Comparison of ENCODE assay signal across 25 cellular contexts in genomic region chr13:111662451-111662850, GRCh38.
DNase-seq lines count a peak whose midpoint lies in the region; ATAC-seq, FAIRE-seq and TF ChIP-seq lines count a peak whose summit lies in the region.
"Had no signal": no experiment of that assay in that cellular context is flagged by ENCODE, and none has a peak within 500 bp of the region (broad histone marks: within the 10 kb centered on the region; RNA-seq: fewer than 3 reads in every experiment).

No MANE protein-coding gene starts in this region.

- H3T11ph ChIP-seq in H9 (ENCODE audit: low read length): no peak overlapping the region

- no peak for FAIRE-seq in K562 (lab: Jason Lieb, UNC)
- FAIRE-seq: A549, H1 had no signal

- ATAC-seq in K562 (no peak), right cardiac atrium (peak; percentile 52 to 71)
- ATAC-seq: A549, HCT116 had no signal

- TF ChIP-seq EP300 in K562 (IDR thresholded peaks at IDR 0.05; ENCODE audit: low read length): no peak

- no TSS peak for BruUV-seq in K562 (replicated peaks; lab: Mats Ljungman, UMichigan)

- H4K91ac ChIP-seq in H9 (ENCODE audit: insufficient read length, low read depth, low read length): no peak overlapping the region

- H4K20me1 ChIP-seq in H9 (ENCODE audit: control insufficient read depth, insufficient read depth, insufficient read length) (no peaks in the 10 kb centered on the region), K562 (replicated peaks; ENCODE audit: control insufficient read depth, insufficient read depth, low read length) (no peaks in the 10 kb centered on the region)

- TF ChIP-seq RAD21 in K562 (CRISPR knock-in tag; conservative IDR thresholded peaks at IDR 0.05 in 1 of 2, IDR thresholded peaks at IDR 0.05 in 1 of 2): no peak

- no peaks in the 10 kb centered on the region for H3K9me1 ChIP-seq in K562 (ENCODE audit: control insufficient read depth, insufficient read depth, low read length)

- H3K4me2 ChIP-seq in H9 (ENCODE audit: insufficient read depth, insufficient read length, low read length) (no peak overlapping the region), K562 (ENCODE audit: insufficient read depth, low read length) (no peak overlapping the region)
- H3K4me2 ChIP-seq: A549 had no signal

- H2AK5ac ChIP-seq in H9 (ENCODE audit: insufficient read length, low read length): no peak overlapping the region

- H2AFZ ChIP-seq in H9 (ENCODE audit: low read length) (no peak overlapping the region), K562 (ENCODE audit: low read depth, low read length) (no peak overlapping the region)

- no peak overlapping the region for H3K56ac ChIP-seq in H9 (ENCODE audit: insufficient read length, low read depth, low read length)

- no peaks in the 10 kb centered on the region for H3K23me2 ChIP-seq in H9 (ENCODE audit: insufficient read length, low read depth, low read length, poor library complexity, severe bottlenecking)

- H2BK5ac ChIP-seq in H9 (ENCODE audit: insufficient read length, low read length): no peak overlapping the region

- no peaks in the 10 kb centered on the region for H3K9me3 Mint-ChIP-seq in H9
- H3K9me3 Mint-ChIP-seq: CD4-positive, alpha-beta T cell had no signal

- no peak overlapping the region for H2BK120ac ChIP-seq in H9 (ENCODE audit: low read depth, low read length, poor library complexity, severe bottlenecking)

- H3K4me3 Mint-ChIP-seq in H9: no peak overlapping the region
- H3K4me3 Mint-ChIP-seq: CD4-positive, alpha-beta T cell; IgD-negative memory B cell had no signal

- intact Hi-C loops in K562 (cut with micrococcal nuclease): no loop called here
- intact Hi-C loops in right cardiac atrium (cut with DNase I): no loop called here

- peaks cover 22 to 33% of the 10 kb centered on the region in 2 experiments for H3K4me1 Mint-ChIP-seq in H9

- no peak overlapping the region for H3K27ac Mint-ChIP-seq in H9
- H3K27ac Mint-ChIP-seq: CD4-positive, alpha-beta T cell; IgD-negative memory B cell had no signal

- no peak overlapping the region for H3K27ac ChIP-seq in H9 (ENCODE audit: insufficient read length, low read depth, low read length)
- H3K27ac ChIP-seq in K562 (ENCODE audit: extremely low read depth, low read depth, low read length): no peak overlapping the region
- H3K27ac ChIP-seq in right cardiac atrium (ENCODE audit: low read length): no peak overlapping the region
- H3K27ac ChIP-seq: A549; BLaER1 treated with 17β-estradiol and CSF1 and Interleukin-3, amounts not matched to agents 10 nM and 100 nM; HL-60 had no signal

- H3K79me1 ChIP-seq in H9 (ENCODE audit: insufficient read depth, low read depth, low read length, poor library complexity, severe bottlenecking): no peaks in the 10 kb centered on the region

- H3K9me3 ChIP-seq in H9 (ENCODE audit: control insufficient read depth, low read depth, low read length) (no peaks in the 10 kb centered on the region), K562 (replicated peaks; ENCODE audit: control insufficient read depth, insufficient read depth, low read depth, low read length) (no peaks in the 10 kb centered on the region), right cardiac atrium (ENCODE audit: control insufficient read depth, low read length) (no peaks in the 10 kb centered on the region)
- H3K9me3 ChIP-seq: A549; BLaER1 treated with 17β-estradiol and CSF1 and Interleukin-3, amounts not matched to agents 10 nM and 100 nM had no signal

- no peaks in the 10 kb centered on the region for H3K36me3 ChIP-seq in K562 (ENCODE audit: control insufficient read depth, insufficient read depth, low read length)
- H3K36me3 ChIP-seq: BLaER1 treated with 17β-estradiol and CSF1 and Interleukin-3, amounts not matched to agents 10 nM and 100 nM had no signal

- H3K14ac ChIP-seq in H9 (ENCODE audit: insufficient read depth, low read length): no peak overlapping the region

- no peak overlapping the region for H3K23ac ChIP-seq in H9 (ENCODE audit: insufficient read length, low read depth, low read length)

- H3K4me3 ChIP-seq in K562 (no peak overlapping the region), right cardiac atrium (ENCODE audit: low read length) (no peak overlapping the region)
- H3K4me3 ChIP-seq: A549; BLaER1 treated with 17β-estradiol and CSF1 and Interleukin-3, amounts not matched to agents 10 nM and 100 nM had no signal

- DNase-seq in H9 (peak; percentile 2), K562 (ENCODE audit: extremely low read depth in 1 of 4, low spot score in 3 of 4) (no peak), right cardiac atrium (peak in 2 of 3 donors; percentile 44 to 76), GOT3 (lab: John Stamatoyannopoulos, UW) (no peak), amygdala (lab: John Stamatoyannopoulos, UW) (no peak), mesenteric fat pad (ENCODE audit: low spot score) (no peak)
- peak; percentile 11 for DNase-seq in stimulated activated CD8-positive, alpha-beta memory T cell treated with anti-CD3 and anti-CD28 coated beads, Interleukin-4, amount 100 ng/mL, for 48 hours
- DNase-seq: AML-193; CD4-positive, alpha-beta T cell; DMS53; NCI-H1048; NCI-H1417; NCI-H1694; NCI-H2029 treated with DMSO at 0.1 percent for 48 hours; NCI-H446 treated with DMSO at 0.1 percent for 48 hours; NCI-H526; NCI-H82; RPMI8226; SHP77 treated with DMSO at 0.1 percent for 48 hours had no signal

- H2BK12ac ChIP-seq in H9 (ENCODE audit: insufficient read length, low read depth, low read length): no peak overlapping the region

- H3K9ac ChIP-seq in H9 (ENCODE audit: extremely low read depth, insufficient read length, low read length): no peak overlapping the region
- no peak overlapping the region for H3K9ac ChIP-seq in K562 (ENCODE audit: insufficient read depth in 1 of 2, low read depth in 2 of 2, low read length in 2 of 2)
- H3K9ac ChIP-seq: BLaER1 treated with 17β-estradiol and CSF1 and Interleukin-3, amounts not matched to agents 10 nM and 100 nM had no signal

- no peak overlapping the region for H3K4ac ChIP-seq in H9 (ENCODE audit: low read depth, low read length)

- no peaks in the 10 kb centered on the region for H3K36me3 Mint-ChIP-seq in H9 (ENCODE audit: insufficient read depth in 1 of 3, low read depth in 3 of 3)
- H3K36me3 Mint-ChIP-seq: IgD-negative memory B cell had no signal

- H3K4me1 ChIP-seq in H9 (ENCODE audit: insufficient read depth, low read length): peaks cover 4% of the 10 kb centered on the region
- H3K4me1 ChIP-seq in K562 (replicated peaks in 1 of 2; ENCODE audit: control insufficient read depth in 2 of 2, insufficient read depth in 2 of 2, low read length in 2 of 2): no peaks in the 10 kb centered on the region
- H3K4me1 ChIP-seq in right cardiac atrium (ENCODE audit: control insufficient read depth, insufficient read depth, low read length): no peaks in the 10 kb centered on the region
- H3K4me1 ChIP-seq: A549 had no signal

- in situ Hi-C loops in K562 (cut with MboI): loop anchor here (10.0 kb wide), 1 partner anchor 92 kb away; no protein-coding TSS in a partner anchor

- CTCF ChIA-PET in K562 (lab: Yijun Ruan, JAX; ENCODE audit: low intra/inter-chr PET ratio): no interaction called here

- no peak overlapping the region for H3K18ac ChIP-seq in H9 (ENCODE audit: insufficient read length, low read depth, low read length)

- H4K8ac ChIP-seq in H9 (replicated peaks; ENCODE audit: insufficient read length, low read depth, low read length): no peak overlapping the region

- H2BK20ac ChIP-seq in H9 (ENCODE audit: low read depth, low read length, poor library complexity, severe bottlenecking): no peak overlapping the region

- no CpG with 5 or more reads among the region's 5 CpGs for WGBS in H9 (ENCODE audit: extremely low coverage, insufficient read length, low lambda C conversion rate)
- WGBS in K562 (ENCODE audit: insufficient coverage, low coverage, missing lambda C conversion rate): 3% methylated on average over 5 of the region's 5 CpGs
- 77% methylated on average over 5 of the region's 5 CpGs for WGBS in right cardiac atrium

- no peak overlapping the region for H4K5ac ChIP-seq in H9 (ENCODE audit: insufficient read length, low read depth, low read length)

- TF ChIP-seq POLR2A in K562 (conservative IDR thresholded peaks at IDR 0.05): no peak

- TF ChIP-seq CTCF in H9 (conservative IDR thresholded peaks at IDR 0.05) (no peak), K562 (IDR thresholded peaks at IDR 0.05 in 2 of 3, conservative IDR thresholded peaks at IDR 0.05 in 1 of 3; ENCODE audit: insufficient read depth in 2 of 3, low read depth in 1 of 3, low read length in 3 of 3) (no peak)

- peaks cover 18% of the 10 kb centered on the region for H3K27me3 Mint-ChIP-seq in H9 (ENCODE audit: low read depth)

- no peak overlapping the region for H2BK15ac ChIP-seq in H9 (ENCODE audit: low read depth, low read length)

- H3K27me3 ChIP-seq in H9 (ENCODE audit: insufficient read depth, low read length) (no peaks in the 10 kb centered on the region), K562 (ENCODE audit: control insufficient read depth in 2 of 2, insufficient read depth in 2 of 2, low read length in 2 of 2) (peaks cover 0 to 28% of the 10 kb centered on the region in 2 experiments; a peak in 2 of 5 replicates), right cardiac atrium (ENCODE audit: control insufficient read depth, insufficient read depth) (no peaks in the 10 kb centered on the region)
- H3K27me3 ChIP-seq: BLaER1 treated with 17β-estradiol and CSF1 and Interleukin-3, amounts not matched to agents 10 nM and 100 nM had no signal

- POLR2A ChIA-PET in K562 (lab: Yijun Ruan, JAX): no interaction called here

- H3K79me2 ChIP-seq in H9 (ENCODE audit: insufficient read depth, low read length) (no peaks in the 10 kb centered on the region), K562 (ENCODE audit: control insufficient read depth, insufficient read depth, low read length) (no peaks in the 10 kb centered on the region)

TF ChIP-seq in K562, 482 proteins besides CTCF, POLR2A, EP300 and RAD21:
- TF ChIP-seq ZNF146 (CRISPR knock-in tag; IDR thresholded peaks at IDR 0.05; ENCODE audit: unreplicated experiment): peak; percentile 37
- no peak for TF ChIP-seq ZNF431 (CRISPR knock-in tag; IDR thresholded peaks at IDR 0.05)
- TF ChIP-seq HDAC8 (tag; IDR thresholded peaks at IDR 0.05): no peak
- TF ChIP-seq ZNF695 (CRISPR knock-in tag; IDR thresholded peaks at IDR 0.05): no peak
- TF ChIP-seq RBM25 (IDR thresholded peaks at IDR 0.05; ENCODE audit: low read depth, low read length, severe bottlenecking): peak; percentile 5

Comparison
In these comparisons a context has a peak if more than half of its experiments do, and no peak if none do; other contexts are left out.
1. DNase-seq: peak in H9 (single experiment), right cardiac atrium (2 of 3) and stimulated activated CD8-positive, alpha-beta memory T cell treated with anti-CD3 and anti-CD28 coated beads, Interleukin-4, amount 100 ng/mL, for 48 hours (single experiment); none in K562 (0 of 4), GOT3 (single experiment), amygdala (0 of 56) and mesenteric fat pad (single experiment).